In the genomic region with DNA sequence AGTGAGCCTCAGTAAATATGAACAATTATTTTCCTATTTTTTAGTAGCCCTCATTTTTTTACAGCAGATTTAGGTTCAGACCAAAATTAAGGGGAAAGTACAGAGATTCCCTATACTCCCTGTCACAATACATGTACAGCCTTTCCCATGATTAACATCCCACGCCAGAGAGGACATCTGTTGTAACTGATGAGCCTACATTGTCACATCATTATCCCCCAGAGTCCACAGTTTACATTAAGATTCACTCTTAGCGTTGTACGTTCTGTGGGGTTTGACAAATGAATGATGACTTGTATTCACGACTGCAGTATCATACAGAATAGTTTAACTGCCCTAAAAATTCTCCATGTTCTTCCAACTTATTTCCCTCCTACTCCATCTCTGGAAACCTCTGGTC, we compare ENCODE assay signal across 31 cellular contexts.
"Had no signal": no experiment of that assay in that cellular context is flagged by ENCODE, and none has a peak within 500 bp of the region (broad histone marks: within the 10 kb centered on the region; RNA-seq: fewer than 3 reads in every experiment).

No MANE protein-coding gene starts in this region.

- H3K4me1 ChIP-seq: esophagus muscularis mucosa, gastrocnemius medialis had no signal

- H3K4me3 ChIP-seq: esophagus muscularis mucosa, gastrocnemius medialis had no signal

- H3K27ac Mint-ChIP-seq: activated CD4-positive, alpha-beta memory T cell treated with anti-CD3 and anti-CD28 coated beads, Interleukin-2, amount 10 ng/mL, durations not matched to agents 7 days and 5 days; activated CD4-positive, alpha-beta T cell treated with anti-CD3 and anti-CD28 coated beads, Interleukin-2, amount 10 ng/mL, durations not matched to agents 7 days and 5 days; activated naive CD8-positive, alpha-beta T cell; activated T-helper 17 cell treated with anti-CD3 and anti-CD28 coated beads, Interleukin-2, amount 50 U/mL, for 72 hours; effector memory CD8-positive, alpha-beta T cell; T-helper 17 cell; T-helper 2 cell treated with Interferon-gamma antibody and Interleukin-4, amounts not matched to agents 5 μg/mL and 100 μg/mL, for 36 hours; WTC11 had no signal

- H3K9me3 ChIP-seq: esophagus muscularis mucosa, gastrocnemius medialis had no signal

- H3K4me3 Mint-ChIP-seq: activated CD4-positive, alpha-beta memory T cell treated with anti-CD3 and anti-CD28 coated beads, Interleukin-2, amount 10 ng/mL, durations not matched to agents 7 days and 5 days; activated CD4-positive, alpha-beta T cell treated with anti-CD3 and anti-CD28 coated beads, Interleukin-2, amount 10 ng/mL, durations not matched to agents 7 days and 5 days; activated naive CD8-positive, alpha-beta T cell; activated T-cell treated with anti-CD3 and anti-CD28 coated beads, Interleukin-2, amount 50 U/mL, for 4 hours; activated T-helper 17 cell treated with anti-CD3 and anti-CD28 coated beads, Interleukin-2, amount 50 U/mL, for 72 hours; effector memory CD8-positive, alpha-beta T cell; T-helper 17 cell; T-helper 2 cell treated with Interferon-gamma antibody and Interleukin-4, amounts not matched to agents 5 μg/mL and 100 μg/mL, for 36 hours; WTC11 had no signal

- H3K27me3 ChIP-seq: brain microvascular endothelial cell, foreskin keratinocyte, gastrocnemius medialis had no signal

- H3K36me3 Mint-ChIP-seq: activated naive CD8-positive, alpha-beta T cell had no signal

- H3K27ac ChIP-seq: brain microvascular endothelial cell, esophagus muscularis mucosa, foreskin keratinocyte, gastrocnemius medialis had no signal

- ATAC-seq: activated T-cell treated with anti-CD3 and anti-CD28 coated beads, Interleukin-2, amount 50 U/mL, for 4 hours; activated T-helper 17 cell treated with anti-CD3 and anti-CD28 coated beads, Interleukin-2, amount 50 U/mL, for 72 hours; effector memory CD8-positive, alpha-beta T cell; foreskin keratinocyte; gastrocnemius medialis; T-helper 17 cell; WTC11 had no signal

- H3K36me3 ChIP-seq: brain microvascular endothelial cell, esophagus muscularis mucosa, gastrocnemius medialis had no signal

- H3K9me3 Mint-ChIP-seq: activated CD4-positive, alpha-beta T cell treated with anti-CD3 and anti-CD28 coated beads, Interleukin-2, amount 10 ng/mL, durations not matched to agents 7 days and 5 days had no signal

- H3K4me1 Mint-ChIP-seq: activated T-helper 17 cell treated with anti-CD3 and anti-CD28 coated beads, Interleukin-2, amount 50 U/mL, for 72 hours had no signal

- H3K27me3 Mint-ChIP-seq: activated CD4-positive, alpha-beta memory T cell treated with anti-CD3 and anti-CD28 coated beads, Interleukin-2, amount 10 ng/mL, durations not matched to agents 7 days and 5 days; activated naive CD8-positive, alpha-beta T cell; activated T-helper 17 cell treated with anti-CD3 and anti-CD28 coated beads, Interleukin-2, amount 50 U/mL, for 72 hours; effector memory CD8-positive, alpha-beta T cell; T-helper 17 cell had no signal

- DNase-seq: activated CD4-positive, alpha-beta memory T cell treated with anti-CD3 and anti-CD28 coated beads, Interleukin-2, amount 10 ng/mL, durations not matched to agents 7 days and 5 days; activated CD4-positive, alpha-beta T cell treated with anti-CD3 and anti-CD28 coated beads for 1 hour; activated CD4-positive, alpha-beta T cell treated with anti-CD3 and anti-CD28 coated beads for 4 hours; activated CD4-positive, alpha-beta T cell treated with anti-CD3 and anti-CD28 coated beads, Interleukin-2, amount 10 ng/mL, durations not matched to agents 7 days and 5 days; activated CD4-positive, alpha-beta T cell treated with anti-CD3 and anti-CD28 coated beads, Interleukin-2, amount 50 U/mL, for 4 hours; activated CD8-positive, alpha-beta memory T cell treated with anti-CD3 and anti-CD28 coated beads, Interleukin-2, amount 50 U/mL, for 48 hours; activated effector memory CD4-positive, alpha-beta T cell treated with Interleukin-2 at 50 U/mL for 16 hours; activated gamma-delta T cell treated with Interleukin-2 at 50 U/mL for 16 hours; activated naive CD4-positive, alpha-beta T cell treated with anti-CD3 and anti-CD28 coated beads, Interleukin-2, amount 50 U/mL, for 16 hours; activated naive CD4-positive, alpha-beta T cell treated with Interleukin-2 at 50 U/mL for 16 hours; activated T-cell treated with anti-CD3 and anti-CD28 coated beads for 4 hours; activated T-cell treated with anti-CD3 and anti-CD28 coated beads, Interleukin-2, amount 50 U/mL, for 4 hours; amniotic stem cell; anterior cingulate cortex; brain microvascular endothelial cell; cortex of kidney; dermis blood vessel endothelial cell; effector CD4-positive, alpha-beta T cell; effector memory CD8-positive, alpha-beta T cell; erythroblast; foreskin keratinocyte; gastrocnemius medialis; glutamatergic neuron; T-helper 1 cell; T-helper 17 cell; T1000 had no signal
